ENCODE assay signal across 1 cellular context in the genomic region with DNA sequence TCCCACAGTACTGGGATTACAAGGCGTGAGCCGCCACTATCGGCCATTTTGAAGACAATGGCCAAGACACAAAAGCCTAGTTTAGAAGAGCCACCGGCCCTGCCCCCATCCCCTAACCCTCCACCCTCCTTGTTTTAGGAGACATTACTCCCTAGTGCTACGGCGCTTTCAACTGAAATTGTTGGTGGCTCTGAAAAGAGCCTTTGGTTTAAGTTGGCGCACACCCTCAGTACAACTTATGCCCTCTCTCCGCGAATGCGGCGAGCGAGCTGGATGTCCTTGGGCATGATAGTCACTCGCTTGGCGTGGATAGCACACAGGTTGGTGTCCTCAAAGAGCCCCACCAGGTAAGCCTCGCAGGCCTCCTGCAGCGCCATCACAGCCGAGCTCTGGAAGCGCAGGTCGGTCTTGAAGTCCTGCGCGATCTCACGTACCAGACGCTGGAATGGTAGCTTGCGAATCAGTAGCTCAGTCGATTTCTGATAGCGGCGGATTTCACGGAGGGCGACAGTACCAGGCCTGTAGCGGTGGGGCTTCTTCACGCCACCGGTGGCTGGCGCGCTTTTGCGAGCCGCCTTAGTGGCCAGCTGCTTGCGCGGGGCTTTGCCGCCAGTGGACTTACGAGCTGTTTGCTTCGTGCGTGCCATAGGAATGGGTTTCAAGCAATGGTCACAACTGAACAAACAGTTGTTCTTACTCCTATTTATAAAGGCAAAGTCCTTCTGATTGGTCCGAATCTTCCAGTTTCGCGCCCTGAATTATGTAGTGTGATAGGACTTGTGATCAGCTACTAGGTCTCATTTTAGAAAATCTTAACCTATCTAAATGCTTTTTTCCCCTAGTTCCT.
TF ChIP-seq lines count a peak whose summit lies in the region.

No MANE protein-coding gene starts in this region.

TF ChIP-seq in HepG2, 621 proteins besides CTCF, POLR2A, EP300 and RAD21 (continued from another document and continues in another):
- TF ChIP-seq, protein P1, sequence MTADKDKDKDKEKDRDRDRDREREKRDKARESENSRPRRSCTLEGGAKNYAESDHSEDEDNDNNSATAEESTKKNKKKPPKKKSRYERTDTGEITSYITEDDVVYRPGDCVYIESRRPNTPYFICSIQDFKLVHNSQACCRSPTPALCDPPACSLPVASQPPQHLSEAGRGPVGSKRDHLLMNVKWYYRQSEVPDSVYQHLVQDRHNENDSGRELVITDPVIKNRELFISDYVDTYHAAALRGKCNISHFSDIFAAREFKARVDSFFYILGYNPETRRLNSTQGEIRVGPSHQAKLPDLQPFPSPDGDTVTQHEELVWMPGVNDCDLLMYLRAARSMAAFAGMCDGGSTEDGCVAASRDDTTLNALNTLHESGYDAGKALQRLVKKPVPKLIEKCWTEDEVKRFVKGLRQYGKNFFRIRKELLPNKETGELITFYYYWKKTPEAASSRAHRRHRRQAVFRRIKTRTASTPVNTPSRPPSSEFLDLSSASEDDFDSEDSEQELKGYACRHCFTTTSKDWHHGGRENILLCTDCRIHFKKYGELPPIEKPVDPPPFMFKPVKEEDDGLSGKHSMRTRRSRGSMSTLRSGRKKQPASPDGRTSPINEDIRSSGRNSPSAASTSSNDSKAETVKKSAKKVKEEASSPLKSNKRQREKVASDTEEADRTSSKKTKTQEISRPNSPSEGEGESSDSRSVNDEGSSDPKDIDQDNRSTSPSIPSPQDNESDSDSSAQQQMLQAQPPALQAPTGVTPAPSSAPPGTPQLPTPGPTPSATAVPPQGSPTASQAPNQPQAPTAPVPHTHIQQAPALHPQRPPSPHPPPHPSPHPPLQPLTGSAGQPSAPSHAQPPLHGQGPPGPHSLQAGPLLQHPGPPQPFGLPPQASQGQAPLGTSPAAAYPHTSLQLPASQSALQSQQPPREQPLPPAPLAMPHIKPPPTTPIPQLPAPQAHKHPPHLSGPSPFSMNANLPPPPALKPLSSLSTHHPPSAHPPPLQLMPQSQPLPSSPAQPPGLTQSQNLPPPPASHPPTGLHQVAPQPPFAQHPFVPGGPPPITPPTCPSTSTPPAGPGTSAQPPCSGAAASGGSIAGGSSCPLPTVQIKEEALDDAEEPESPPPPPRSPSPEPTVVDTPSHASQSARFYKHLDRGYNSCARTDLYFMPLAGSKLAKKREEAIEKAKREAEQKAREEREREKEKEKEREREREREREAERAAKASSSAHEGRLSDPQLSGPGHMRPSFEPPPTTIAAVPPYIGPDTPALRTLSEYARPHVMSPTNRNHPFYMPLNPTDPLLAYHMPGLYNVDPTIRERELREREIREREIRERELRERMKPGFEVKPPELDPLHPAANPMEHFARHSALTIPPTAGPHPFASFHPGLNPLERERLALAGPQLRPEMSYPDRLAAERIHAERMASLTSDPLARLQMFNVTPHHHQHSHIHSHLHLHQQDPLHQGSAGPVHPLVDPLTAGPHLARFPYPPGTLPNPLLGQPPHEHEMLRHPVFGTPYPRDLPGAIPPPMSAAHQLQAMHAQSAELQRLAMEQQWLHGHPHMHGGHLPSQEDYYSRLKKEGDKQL (CRISPR knock-in tag; IDR thresholded peaks at IDR 0.05; ENCODE audit: low read depth) = no peak
- TF ChIP-seq ZNF589 (CRISPR knock-in tag; conservative IDR thresholded peaks at IDR 0.05) (no peak), HCFC1 (IDR thresholded peaks at IDR 0.05; ENCODE audit: low read depth, low read length) (no peak), ARNTL (CRISPR knock-in tag; IDR thresholded peaks at IDR 0.05) (0 out of 2 replicates have a peak, but pooled peaks have one; percentile 32), KAT8 (CRISPR knock-in tag; IDR thresholded peaks at IDR 0.05) (0 out of 2 replicates have a peak, but pooled peaks have one; percentile 12), ZFP41 (CRISPR knock-in tag; IDR thresholded peaks at IDR 0.05; ENCODE audit: borderline replicate concordance) (no peak), SIN3A (IDR thresholded peaks at IDR 0.05; ENCODE audit: borderline replicate concordance, low read depth, low read length) (no peak; the same call in 1 of the 2 replicates), ZNF781 (CRISPR knock-in tag; IDR thresholded peaks at IDR 0.05; ENCODE audit: borderline replicate concordance, not compliant biosample characterization) (no peak), ZNF337 (CRISPR knock-in tag; IDR thresholded peaks at IDR 0.05; ENCODE audit: borderline replicate concordance, low read depth) (peak; percentile 41; the same call in 1 of the 2 replicates), ZNF484 (CRISPR knock-in tag; IDR thresholded peaks at IDR 0.05; ENCODE audit: borderline replicate concordance, low read depth) (no peak), ZKSCAN5 (CRISPR knock-in tag; IDR thresholded peaks at IDR 0.05) (no peak), ZEB1 (IDR thresholded peaks at IDR 0.05; ENCODE audit: insufficient replicate concordance, low read depth) (peak; percentile 43), HMGA1 (CRISPR knock-in tag; conservative IDR thresholded peaks at IDR 0.05) (no peak), NPAS2 (CRISPR knock-in tag; IDR thresholded peaks at IDR 0.05; ENCODE audit: borderline replicate concordance) (no peak), ATM (IDR thresholded peaks at IDR 0.05; ENCODE audit: borderline replicate concordance) (no peak), ARNT (IDR thresholded peaks at IDR 0.05) (no peak), POLR2AphosphoS5 (IDR thresholded peaks at IDR 0.05; ENCODE audit: low read depth, low read length) (peak; percentile 85), ATRX (CRISPR knock-in tag; IDR thresholded peaks at IDR 0.05; ENCODE audit: borderline replicate concordance) (no peak), ZNF772 (CRISPR knock-in tag; IDR thresholded peaks at IDR 0.05) (peak; percentile 76; the same call in 1 of the 2 replicates), ZNF354B (CRISPR knock-in tag; IDR thresholded peaks at IDR 0.05) (peak; percentile 64; the same call in 1 of the 2 replicates), ZSCAN22 (CRISPR knock-in tag; IDR thresholded peaks at IDR 0.05) (no peak), ZNF205 (CRISPR knock-in tag; IDR thresholded peaks at IDR 0.05) (no peak; the same call in 1 of the 2 replicates), GTF3A (CRISPR knock-in tag; conservative IDR thresholded peaks at IDR 0.05) (no peak), FOXC1 (CRISPR knock-in tag; IDR thresholded peaks at IDR 0.05; ENCODE audit: borderline replicate concordance) (no peak), ZNF430 (CRISPR knock-in tag; IDR thresholded peaks at IDR 0.05) (peak; percentile 75), AHR (CRISPR knock-in tag; IDR thresholded peaks at IDR 0.05) (peak; percentile 74; the same call in 1 of the 2 replicates), IRF2 (CRISPR knock-in tag; IDR thresholded peaks at IDR 0.05) (no peak), MYC (CRISPR knock-in tag; IDR thresholded peaks at IDR 0.05; ENCODE audit: borderline replicate concordance) (peak; percentile 56; the same call in 1 of the 2 replicates), ZSCAN31 (CRISPR knock-in tag; IDR thresholded peaks at IDR 0.05; ENCODE audit: low read depth) (peak; percentile 73; the same call in 1 of the 2 replicates), POLR2AphosphoS2 (IDR thresholded peaks at IDR 0.05; ENCODE audit: low read depth, low read length) (no peak), MAF1 (CRISPR knock-in tag; IDR thresholded peaks at IDR 0.05; ENCODE audit: borderline replicate concordance) (no peak), ZNF891 (CRISPR knock-in tag; IDR thresholded peaks at IDR 0.05) (peak; percentile 55; the same call in 1 of the 2 replicates)
- TF ChIP-seq, protein P2, sequence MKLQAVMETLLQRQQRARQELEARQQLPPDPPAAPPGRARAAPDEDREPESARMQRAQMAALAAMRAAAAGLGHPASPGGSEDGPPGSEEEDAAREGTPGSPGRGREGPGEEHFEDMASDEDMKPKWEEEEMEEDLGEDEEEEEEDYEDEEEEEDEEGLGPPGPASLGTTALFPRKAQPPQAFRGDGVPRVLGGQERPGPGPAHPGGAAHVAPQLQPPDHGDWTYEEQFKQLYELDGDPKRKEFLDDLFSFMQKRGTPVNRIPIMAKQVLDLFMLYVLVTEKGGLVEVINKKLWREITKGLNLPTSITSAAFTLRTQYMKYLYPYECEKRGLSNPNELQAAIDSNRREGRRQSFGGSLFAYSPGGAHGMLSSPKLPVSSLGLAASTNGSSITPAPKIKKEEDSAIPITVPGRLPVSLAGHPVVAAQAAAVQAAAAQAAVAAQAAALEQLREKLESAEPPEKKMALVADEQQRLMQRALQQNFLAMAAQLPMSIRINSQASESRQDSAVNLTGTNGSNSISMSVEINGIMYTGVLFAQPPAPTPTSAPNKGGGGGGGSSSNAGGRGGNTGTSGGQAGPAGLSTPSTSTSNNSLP (IDR thresholded peaks at IDR 0.05; ENCODE audit: low read depth, low read length) = 0 out of 2 replicates have a peak, but pooled peaks have one; percentile 31
- TF ChIP-seq, protein P3, sequence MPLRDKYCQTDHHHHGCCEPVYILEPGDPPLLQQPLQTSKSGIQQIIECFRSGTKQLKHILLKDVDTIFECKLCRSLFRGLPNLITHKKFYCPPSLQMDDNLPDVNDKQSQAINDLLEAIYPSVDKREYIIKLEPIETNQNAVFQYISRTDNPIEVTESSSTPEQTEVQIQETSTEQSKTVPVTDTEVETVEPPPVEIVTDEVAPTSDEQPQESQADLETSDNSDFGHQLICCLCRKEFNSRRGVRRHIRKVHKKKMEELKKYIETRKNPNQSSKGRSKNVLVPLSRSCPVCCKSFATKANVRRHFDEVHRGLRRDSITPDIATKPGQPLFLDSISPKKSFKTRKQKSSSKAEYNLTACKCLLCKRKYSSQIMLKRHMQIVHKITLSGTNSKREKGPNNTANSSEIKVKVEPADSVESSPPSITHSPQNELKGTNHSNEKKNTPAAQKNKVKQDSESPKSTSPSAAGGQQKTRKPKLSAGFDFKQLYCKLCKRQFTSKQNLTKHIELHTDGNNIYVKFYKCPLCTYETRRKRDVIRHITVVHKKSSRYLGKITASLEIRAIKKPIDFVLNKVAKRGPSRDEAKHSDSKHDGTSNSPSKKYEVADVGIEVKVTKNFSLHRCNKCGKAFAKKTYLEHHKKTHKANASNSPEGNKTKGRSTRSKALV (CRISPR knock-in tag; IDR thresholded peaks at IDR 0.05) = peak; percentile 84
- TF ChIP-seq, protein P4, sequence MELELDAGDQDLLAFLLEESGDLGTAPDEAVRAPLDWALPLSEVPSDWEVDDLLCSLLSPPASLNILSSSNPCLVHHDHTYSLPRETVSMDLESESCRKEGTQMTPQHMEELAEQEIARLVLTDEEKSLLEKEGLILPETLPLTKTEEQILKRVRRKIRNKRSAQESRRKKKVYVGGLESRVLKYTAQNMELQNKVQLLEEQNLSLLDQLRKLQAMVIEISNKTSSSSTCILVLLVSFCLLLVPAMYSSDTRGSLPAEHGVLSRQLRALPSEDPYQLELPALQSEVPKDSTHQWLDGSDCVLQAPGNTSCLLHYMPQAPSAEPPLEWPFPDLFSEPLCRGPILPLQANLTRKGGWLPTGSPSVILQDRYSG (CRISPR knock-in tag; IDR thresholded peaks at IDR 0.05) = peak; percentile 59; the same call in 1 of the 2 replicates
- TF ChIP-seq, protein P5, sequence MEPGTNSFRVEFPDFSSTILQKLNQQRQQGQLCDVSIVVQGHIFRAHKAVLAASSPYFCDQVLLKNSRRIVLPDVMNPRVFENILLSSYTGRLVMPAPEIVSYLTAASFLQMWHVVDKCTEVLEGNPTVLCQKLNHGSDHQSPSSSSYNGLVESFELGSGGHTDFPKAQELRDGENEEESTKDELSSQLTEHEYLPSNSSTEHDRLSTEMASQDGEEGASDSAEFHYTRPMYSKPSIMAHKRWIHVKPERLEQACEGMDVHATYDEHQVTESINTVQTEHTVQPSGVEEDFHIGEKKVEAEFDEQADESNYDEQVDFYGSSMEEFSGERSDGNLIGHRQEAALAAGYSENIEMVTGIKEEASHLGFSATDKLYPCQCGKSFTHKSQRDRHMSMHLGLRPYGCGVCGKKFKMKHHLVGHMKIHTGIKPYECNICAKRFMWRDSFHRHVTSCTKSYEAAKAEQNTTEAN (CRISPR knock-in tag; conservative IDR thresholded peaks at IDR 0.05) = no peak; the same call in 1 of the 2 replicates
- TF ChIP-seq, protein P6, sequence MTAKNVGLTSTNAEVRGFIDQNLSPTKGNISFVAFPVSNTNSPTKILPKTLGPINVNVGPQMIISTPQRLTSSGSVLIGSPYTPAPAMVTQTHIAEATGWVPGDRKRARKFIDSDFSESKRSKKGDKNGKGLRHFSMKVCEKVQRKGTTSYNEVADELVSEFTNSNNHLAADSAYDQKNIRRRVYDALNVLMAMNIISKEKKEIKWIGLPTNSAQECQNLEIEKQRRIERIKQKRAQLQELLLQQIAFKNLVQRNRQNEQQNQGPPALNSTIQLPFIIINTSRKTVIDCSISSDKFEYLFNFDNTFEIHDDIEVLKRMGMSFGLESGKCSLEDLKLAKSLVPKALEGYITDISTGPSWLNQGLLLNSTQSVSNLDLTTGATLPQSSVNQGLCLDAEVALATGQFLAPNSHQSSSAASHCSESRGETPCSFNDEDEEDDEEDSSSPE (CRISPR knock-in tag; IDR thresholded peaks at IDR 0.05) = no peak
- TF ChIP-seq, protein P7, sequence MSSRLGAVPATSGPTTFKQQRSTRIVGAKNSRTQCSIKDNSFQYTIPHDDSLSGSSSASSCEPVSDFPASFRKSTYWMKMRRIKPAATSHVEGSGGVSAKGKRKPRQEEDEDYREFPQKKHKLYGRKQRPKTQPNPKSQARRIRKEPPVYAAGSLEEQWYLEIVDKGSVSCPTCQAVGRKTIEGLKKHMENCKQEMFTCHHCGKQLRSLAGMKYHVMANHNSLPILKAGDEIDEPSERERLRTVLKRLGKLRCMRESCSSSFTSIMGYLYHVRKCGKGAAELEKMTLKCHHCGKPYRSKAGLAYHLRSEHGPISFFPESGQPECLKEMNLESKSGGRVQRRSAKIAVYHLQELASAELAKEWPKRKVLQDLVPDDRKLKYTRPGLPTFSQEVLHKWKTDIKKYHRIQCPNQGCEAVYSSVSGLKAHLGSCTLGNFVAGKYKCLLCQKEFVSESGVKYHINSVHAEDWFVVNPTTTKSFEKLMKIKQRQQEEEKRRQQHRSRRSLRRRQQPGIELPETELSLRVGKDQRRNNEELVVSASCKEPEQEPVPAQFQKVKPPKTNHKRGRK (CRISPR knock-in tag; IDR thresholded peaks at IDR 0.05) = no peak
- TF ChIP-seq, protein P8, sequence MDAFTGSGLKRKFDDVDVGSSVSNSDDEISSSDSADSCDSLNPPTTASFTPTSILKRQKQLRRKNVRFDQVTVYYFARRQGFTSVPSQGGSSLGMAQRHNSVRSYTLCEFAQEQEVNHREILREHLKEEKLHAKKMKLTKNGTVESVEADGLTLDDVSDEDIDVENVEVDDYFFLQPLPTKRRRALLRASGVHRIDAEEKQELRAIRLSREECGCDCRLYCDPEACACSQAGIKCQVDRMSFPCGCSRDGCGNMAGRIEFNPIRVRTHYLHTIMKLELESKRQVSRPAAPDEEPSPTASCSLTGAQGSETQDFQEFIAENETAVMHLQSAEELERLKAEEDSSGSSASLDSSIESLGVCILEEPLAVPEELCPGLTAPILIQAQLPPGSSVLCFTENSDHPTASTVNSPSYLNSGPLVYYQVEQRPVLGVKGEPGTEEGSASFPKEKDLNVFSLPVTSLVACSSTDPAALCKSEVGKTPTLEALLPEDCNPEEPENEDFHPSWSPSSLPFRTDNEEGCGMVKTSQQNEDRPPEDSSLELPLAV (CRISPR knock-in tag; conservative IDR thresholded peaks at IDR 0.05; ENCODE audit: low read depth) = no peak
- TF ChIP-seq, protein P9, sequence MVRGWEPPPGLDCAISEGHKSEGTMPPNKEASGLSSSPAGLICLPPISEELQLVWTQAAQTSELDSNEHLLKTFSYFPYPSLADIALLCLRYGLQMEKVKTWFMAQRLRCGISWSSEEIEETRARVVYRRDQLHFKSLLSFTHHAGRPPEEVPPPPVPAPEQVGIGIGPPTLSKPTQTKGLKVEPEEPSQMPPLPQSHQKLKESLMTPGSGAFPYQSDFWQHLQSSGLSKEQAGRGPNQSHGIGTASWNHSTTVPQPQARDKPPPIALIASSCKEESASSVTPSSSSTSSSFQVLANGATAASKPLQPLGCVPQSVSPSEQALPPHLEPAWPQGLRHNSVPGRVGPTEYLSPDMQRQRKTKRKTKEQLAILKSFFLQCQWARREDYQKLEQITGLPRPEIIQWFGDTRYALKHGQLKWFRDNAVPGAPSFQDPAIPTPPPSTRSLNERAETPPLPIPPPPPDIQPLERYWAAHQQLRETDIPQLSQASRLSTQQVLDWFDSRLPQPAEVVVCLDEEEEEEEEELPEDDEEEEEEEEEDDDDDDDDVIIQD (CRISPR knock-in tag; IDR thresholded peaks at IDR 0.05; ENCODE audit: low read depth) = no peak
